ENCODE assay signal across 26 cellular contexts in the genomic region with DNA sequence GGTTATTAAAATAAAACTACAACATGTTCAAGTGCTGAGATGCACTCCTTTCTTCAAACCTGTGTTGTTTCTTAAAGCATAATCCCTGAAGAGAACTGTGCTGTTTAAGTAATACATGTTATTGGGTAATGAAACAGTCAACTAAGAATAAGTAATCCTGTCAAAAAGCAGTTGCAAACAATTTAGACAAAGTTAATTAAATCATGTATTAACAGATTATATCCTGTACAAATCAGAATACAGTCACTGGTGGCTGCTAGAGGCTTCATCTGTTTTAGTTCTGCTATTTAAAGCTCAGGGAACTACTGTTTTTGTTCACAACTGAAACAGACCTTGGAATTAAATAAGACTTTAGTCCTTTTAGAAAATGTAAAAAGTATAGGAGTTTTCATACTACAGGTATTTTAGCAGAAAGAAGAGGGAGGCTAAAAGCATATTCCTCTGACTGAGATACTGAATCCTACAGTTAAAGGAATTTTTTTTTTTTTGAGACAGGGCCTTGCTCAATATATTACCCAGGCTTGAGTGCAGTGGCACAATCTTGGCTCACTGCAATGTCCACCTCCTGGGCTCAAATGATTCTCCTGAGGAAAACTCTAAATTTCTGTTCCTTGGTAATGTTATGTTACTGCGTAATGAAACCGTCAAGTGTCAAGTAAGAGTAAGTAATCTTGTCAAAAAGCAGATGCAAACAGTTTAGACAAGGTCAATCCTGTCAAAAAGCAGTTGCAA. TPM values are rescaled to one million over a fixed set of nuclear protein-coding genes. Genes with fewer than 3 reads are reported as not detected.
A peak's percentile ranks its signal among the peaks of the same experiment; 100 is the strongest.
DNase-seq lines count a peak whose midpoint lies in the region; ATAC-seq and TF ChIP-seq lines count a peak whose summit lies in the region.
"Had no signal": no experiment of that assay in that cellular context is flagged by ENCODE, and none has a peak within 500 bp of the region (broad histone marks: within the 10 kb centered on the region; RNA-seq: fewer than 3 reads in every experiment).

No MANE protein-coding gene starts in this region.

- H3K27me3 ChIP-seq in esophagus muscularis mucosa: no peaks in the 10 kb centered on the region
- H3K27me3 ChIP-seq: hepatocyte, MG63, right atrium auricular region, spleen had no signal

- no peak for TF ChIP-seq POLR2A in esophagus muscularis mucosa (IDR thresholded peaks at IDR 0.05; ENCODE audit: low read depth)

- peaks cover 10 to 69% (median 50%) of the 10 kb centered on the region in 4 donors for H3K36me3 ChIP-seq in esophagus muscularis mucosa
- peaks cover 58% of the 10 kb centered on the region for H3K36me3 ChIP-seq in OCI-LY7 (ENCODE audit: insufficient read depth, low read length)

- peaks cover 3% of the 10 kb centered on the region for H3K36me3 Mint-ChIP-seq in T-helper 17 cell (ENCODE audit: low read depth)

- CTCF ChIA-PET in OCI-LY7 (lab: Charles Lee; ENCODE audit: unreplicated experiment): no interaction called here

- no TSS peak for BruUV-seq in OCI-LY7 (replicated peaks; lab: Mats Ljungman, UMichigan)

- peaks cover 5% of the 10 kb centered on the region for H3K4me1 Mint-ChIP-seq in T-helper 17 cell

- H2AFZ ChIP-seq in OCI-LY7 (ENCODE audit: low read length): no peak overlapping the region
- H2AFZ ChIP-seq: hepatocyte had no signal

- peak; percentile 22 for DNase-seq in NCI-H82 (lab: John Stamatoyannopoulos, UW)
- DNase-seq in T-helper 17 cell: no peak
- no peak for DNase-seq in esophagus muscularis mucosa (ENCODE audit: extremely low spot score)
- peak; percentile 90 for DNase-seq in renal cortical epithelial cell (ENCODE audit: low read depth)
- DNase-seq in OCI-LY7 (ENCODE audit: low spot score): no peak
- DNase-seq in GM19238 (ENCODE audit: insufficient read length, low spot score): no peak
- DNase-seq: activated gamma-delta T cell treated with Interleukin-2 at 50 U/mL for 16 hours; activated naive CD8-positive, alpha-beta T cell treated with anti-CD3 and anti-CD28 coated beads, Interleukin-2, amount 50 U/mL, for 24 hours; activated T-cell treated with anti-CD3 and anti-CD28 coated beads, Interleukin-2, amount 50 U/mL, for 1 hour; C1 segment of cervical spinal cord; Caco-2; effector CD4-positive, alpha-beta T cell; foreskin melanocyte; left ventricle myocardium inferior; naive thymus-derived CD8-positive, alpha-beta T cell; NCI-H1436; NCI-H446; SHP77; spleen; WERI-Rb-1 had no signal

- H3K27ac ChIP-seq in esophagus muscularis mucosa (replicated peaks in 1 of 4): peak overlapping the region; percentile 13 to 52 (median 28)
- no peak overlapping the region for H3K27ac ChIP-seq in OCI-LY7 (ENCODE audit: low read depth, low read length, poor library complexity, severe bottlenecking)
- H3K27ac ChIP-seq: hepatocyte, left ventricle myocardium inferior, right atrium auricular region, spleen, WERI-Rb-1 had no signal

- WGBS in esophagus muscularis mucosa: 54% methylated on average over 2 of the region's 2 CpGs

- TF ChIP-seq CTCF in esophagus muscularis mucosa (IDR thresholded peaks at IDR 0.05) (no peak), OCI-LY7 (conservative IDR thresholded peaks at IDR 0.05; ENCODE audit: low read length) (no peak)

- H3K27me3 Mint-ChIP-seq in T-helper 17 cell: no peaks in the 10 kb centered on the region
- H3K27me3 Mint-ChIP-seq: activated naive CD8-positive, alpha-beta T cell treated with anti-CD3 and anti-CD28 coated beads, Interleukin-2, amount 50 U/mL, for 24 hours; naive thymus-derived CD8-positive, alpha-beta T cell had no signal

- no peak overlapping the region for H3K4me3 Mint-ChIP-seq in T-helper 17 cell
- H3K4me3 Mint-ChIP-seq: activated naive CD8-positive, alpha-beta T cell treated with anti-CD3 and anti-CD28 coated beads, Interleukin-2, amount 50 U/mL, for 24 hours; naive thymus-derived CD8-positive, alpha-beta T cell had no signal

- no peak overlapping the region for H3K4me2 ChIP-seq in OCI-LY7 (ENCODE audit: low read length)
- H3K4me2 ChIP-seq: hepatocyte had no signal

- no peaks in the 10 kb centered on the region for H3K9me3 ChIP-seq in T-helper 17 cell (ENCODE audit: control insufficient read depth, low read length, poor library complexity, severe bottlenecking)
- no peaks in the 10 kb centered on the region for H3K9me3 ChIP-seq in esophagus muscularis mucosa
- H3K9me3 ChIP-seq in OCI-LY7 (ENCODE audit: low read length): no peaks in the 10 kb centered on the region
- H3K9me3 ChIP-seq: Caco-2, left ventricle myocardium inferior, MG63, right atrium auricular region, spleen had no signal

- H3K4me1 ChIP-seq in esophagus muscularis mucosa (peaks cover 0 to 19% (median 12%) of the 10 kb centered on the region in 4 donors), OCI-LY7 (ENCODE audit: insufficient read depth, low read length, poor library complexity, severe bottlenecking) (no peaks in the 10 kb centered on the region)
- H3K4me1 ChIP-seq: Caco-2, left ventricle myocardium inferior, right atrium auricular region, spleen had no signal

- ATAC-seq in T-helper 17 cell (no peak), HG03108 (IDR thresholded peaks at IDR 0.05; ENCODE audit: unreplicated experiment) (no peak)
- ATAC-seq: activated naive CD8-positive, alpha-beta T cell treated with anti-CD3 and anti-CD28 coated beads, Interleukin-2, amount 50 U/mL, for 24 hours; K562; naive thymus-derived CD8-positive, alpha-beta T cell had no signal

- H3K27ac Mint-ChIP-seq in T-helper 17 cell: peak overlapping the region; percentile 3

- TF ChIP-seq EP300 in esophagus muscularis mucosa (IDR thresholded peaks at IDR 0.05): no peak

- POLR2A ChIA-PET in OCI-LY7 (lab: Charles Lee): no interaction called here

- H4K20me1 ChIP-seq in OCI-LY7 (ENCODE audit: insufficient read depth, low read length): no peaks in the 10 kb centered on the region

- no peaks in the 10 kb centered on the region for H3K79me2 ChIP-seq in OCI-LY7 (ENCODE audit: insufficient read depth, low read depth, low read length)

- H3K4me3 ChIP-seq in esophagus muscularis mucosa (no peak overlapping the region), OCI-LY7 (ENCODE audit: low read depth, low read length, poor library complexity, severe bottlenecking) (no peak overlapping the region)
- H3K4me3 ChIP-seq: hepatocyte, K562, left ventricle myocardium inferior, MG63, right atrium auricular region, spleen had no signal

- intact Hi-C loops in esophagus muscularis mucosa (cut with DNase I) (loop anchor here (10.0 kb wide), 1 partner anchor 88 kb away; a partner anchor contains a TSS), OCI-LY7 (cut with micrococcal nuclease; ENCODE audit: unreplicated experiment) (no loop called here)

- H3K9me2 ChIP-seq in OCI-LY7 (ENCODE audit: insufficient read depth, low read length): no peaks in the 10 kb centered on the region

RNA-seq across cellular contexts. Expression of a gene that starts 27.3 kb away (rescaled TPM):
- total RNA-seq in T-helper 17 cell (100 to 1,000 TPM in 1 of 2 donors, 1 to 10 TPM in 1; 8.9 to 297 TPM), esophagus muscularis mucosa (1 to 10 TPM in 2 of 4 donors, under 1 TPM in 2; 0.42 to 1.7 (median 1.0) TPM), renal cortical epithelial cell (0.60 TPM in 1 of 2 replicates, not detected in the other), OCI-LY7 (2022) (0.46 and 0.63 TPM in 2 replicates)
- 0.44 and 0.57 TPM in 2 replicates for total RNA-seq in OCI-LY7 (2014; rRNA removed; shearing (Covaris generic))
- total RNA-seq: HT1080 had no signal

RNA-seq across cellular contexts. Expression of a gene that starts 53.1 kb away (rescaled TPM):
- total RNA-seq in T-helper 17 cell: under 1 TPM; 0.07 to 0.31 TPM
- 1 to 10 TPM in 2 of 4 donors, under 1 TPM in 2; 0.42 to 2.0 (median 1.2) TPM for total RNA-seq in esophagus muscularis mucosa
- 2.7 and 2.8 TPM in 2 replicates for total RNA-seq in renal cortical epithelial cell
- 3.4 and 8.8 TPM in 2 replicates for total RNA-seq in OCI-LY7 (2014; rRNA removed; shearing (Covaris generic))
- 4.2 and 4.6 TPM in 2 replicates for total RNA-seq in OCI-LY7 (2022)

Comparison
In these comparisons a context has a peak if more than half of its experiments do, and no peak if none do; other contexts are left out.
1. DNase-seq: peak in NCI-H82 (single experiment) and renal cortical epithelial cell (single experiment); none in T-helper 17 cell (0 of 3), esophagus muscularis mucosa (single experiment), OCI-LY7 (single experiment) and GM19238 (single experiment).